ENCODE assay signal across 17 cellular contexts in the genomic region with DNA sequence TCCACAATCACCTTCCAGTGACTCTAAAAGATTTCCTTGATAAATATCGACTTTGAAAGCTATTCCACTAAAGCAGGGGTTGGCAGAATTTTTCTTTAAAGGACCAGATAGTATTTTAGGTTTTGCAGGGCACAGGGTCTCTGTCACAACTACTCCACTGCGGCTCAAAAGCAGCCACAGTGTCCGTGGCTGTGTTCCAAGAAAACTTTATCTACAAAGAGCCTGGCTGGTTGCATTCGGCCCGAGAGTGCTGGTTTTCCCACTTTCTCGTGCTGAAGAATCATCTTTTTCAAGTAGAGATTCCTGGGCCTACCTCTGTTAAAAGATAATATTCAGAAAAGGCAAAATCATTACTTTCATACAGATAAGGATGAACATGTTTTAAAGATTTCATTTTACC. TPM values are rescaled to one million over a fixed set of nuclear protein-coding genes. Genes with fewer than 3 reads are reported as not detected.
DNase-seq lines count a peak whose midpoint lies in the region; ATAC-seq and TF ChIP-seq lines count a peak whose summit lies in the region.
"Had no signal": no experiment of that assay in that cellular context is flagged by ENCODE, and none has a peak within 500 bp of the region (broad histone marks: within the 10 kb centered on the region; RNA-seq: fewer than 3 reads in every experiment).

No MANE protein-coding gene starts in this region.

- TF ChIP-seq POLR2A in thyroid gland (IDR thresholded peaks at IDR 0.05), result no peak

- TF ChIP-seq CTCF in Loucy (conservative IDR thresholded peaks at IDR 0.05; ENCODE audit: low read length) (no peak), thyroid gland (IDR thresholded peaks at IDR 0.05) (no peak), mammary epithelial cell (conservative IDR thresholded peaks at IDR 0.05 in 1 of 2, IDR thresholded peaks at IDR 0.05 in 1 of 2; ENCODE audit: extremely low read depth in 1 of 2, insufficient read depth in 1 of 2, low read depth in 1 of 2, low read length in 2 of 2) (no peak), hepatocyte (IDR thresholded peaks at IDR 0.05; ENCODE audit: poor library complexity) (no peak)

- H3K4me3 ChIP-seq in Jurkat, Clone E6-1 (ENCODE audit: low read length), result peak overlapping the region; percentile 55
- peak overlapping the region; percentile 92 for H3K4me3 ChIP-seq in Loucy (ENCODE audit: low read length, poor library complexity, severe bottlenecking)
- no peak overlapping the region for H3K4me3 ChIP-seq in thyroid gland (replicated peaks in 1 of 3)
- no peak overlapping the region for H3K4me3 ChIP-seq in mammary epithelial cell (replicated peaks in 1 of 3; ENCODE audit: insufficient read depth in 1 of 3, low read depth in 2 of 3, low read length in 3 of 3)
- H3K4me3 ChIP-seq in hepatocyte, result no peak overlapping the region

- WGBS in thyroid gland, 2 donors, result 21 to 24% methylated on average over 6 of the region's 6 CpGs
- 59% methylated on average over 6 of the region's 6 CpGs for WGBS in mammary epithelial cell (ENCODE audit: low coverage, missing lambda C conversion rate)
- 50% methylated on average over 6 of the region's 6 CpGs for WGBS in hepatocyte (ENCODE audit: low lambda C conversion rate, missing lambda C conversion rate)

- H3K9me2 ChIP-seq in Loucy (replicated peaks; ENCODE audit: low read depth, low read length), result no peaks in the 10 kb centered on the region
- H3K9me2 ChIP-seq in hepatocyte (replicated peaks; ENCODE audit: insufficient read depth), result no peaks in the 10 kb centered on the region

- no peak overlapping the region for H3K27ac ChIP-seq in thyroid gland
- no peak overlapping the region for H3K27ac ChIP-seq in mammary epithelial cell (ENCODE audit: insufficient read depth, low read depth, low read length)
- no peak overlapping the region for H3K27ac ChIP-seq in hepatocyte
- H3K27ac ChIP-seq: C4-2B had no signal

- dilution Hi-C loops in mammary epithelial cell (cut with HindIII; ENCODE audit: low sequenced_read_pairs), result no loop called here

- no peaks in the 10 kb centered on the region for H3F3A ChIP-seq in Loucy (ENCODE audit: low read depth)

- ATAC-seq in left lobe of liver, result peak; percentile 30

- DNase-seq in Jurkat, Clone E6-1 (ENCODE audit: low read depth, low spot score), result no peak
- no peak for DNase-seq in left lobe of liver (ENCODE audit: low spot score)
- DNase-seq in thyroid gland, result peak; percentile 8 to 11
- DNase-seq in D341Med (ENCODE audit: low spot score), result no peak
- DNase-seq in mammary epithelial cell, result no peak
- no peak for DNase-seq in hepatocyte (ENCODE audit: low spot score)
- DNase-seq: ACHN; Caco-2; CD4-positive, alpha-beta T cell; DMS153; DMS79; GDM1; H9 had no signal

- H3K4me1 ChIP-seq in Loucy (ENCODE audit: insufficient read depth, low read length, poor library complexity, severe bottlenecking) (peaks cover 64% of the 10 kb centered on the region), thyroid gland (peaks cover 0 to 5% of the 10 kb centered on the region in 2 donors), mammary epithelial cell (ENCODE audit: insufficient read depth, low read length) (no peaks in the 10 kb centered on the region), hepatocyte (ENCODE audit: insufficient read depth) (no peaks in the 10 kb centered on the region)
- H3K4me1 ChIP-seq: Caco-2 had no signal

- H2AFZ ChIP-seq in Loucy (ENCODE audit: low read length), result no peak overlapping the region
- H2AFZ ChIP-seq in mammary epithelial cell (ENCODE audit: low read depth, low read length), result no peak overlapping the region
- no peak overlapping the region for H2AFZ ChIP-seq in hepatocyte

- CTCF ChIA-PET in mammary epithelial cell (lab: Charles Lee; ENCODE audit: low non-redundant PET), result no interaction called here

- H3K9ac ChIP-seq in Loucy (ENCODE audit: low read depth, low read length, poor library complexity, severe bottlenecking), result peak overlapping the region; percentile 100
- H3K9ac ChIP-seq in mammary epithelial cell (ENCODE audit: insufficient read depth, low read length), result no peak overlapping the region

- H3K36me3 ChIP-seq in Loucy (ENCODE audit: insufficient read depth, low read length) (peaks cover 54% of the 10 kb centered on the region), thyroid gland (no peaks in the 10 kb centered on the region), mammary epithelial cell (ENCODE audit: insufficient read depth, low read length) (no peaks in the 10 kb centered on the region), hepatocyte (replicated peaks; ENCODE audit: insufficient read depth, low read depth) (no peaks in the 10 kb centered on the region)

- no TSS peak for BruUV-seq in mammary epithelial cell (replicated peaks; lab: Mats Ljungman, UMichigan)

- H3K27me3 ChIP-seq in Loucy (ENCODE audit: insufficient read depth, low read length, poor library complexity, severe bottlenecking) (peaks cover 19% of the 10 kb centered on the region), thyroid gland (no peaks in the 10 kb centered on the region), mammary epithelial cell (ENCODE audit: insufficient read depth, low read length) (peaks cover 11% of the 10 kb centered on the region), hepatocyte (no peaks in the 10 kb centered on the region)

- intact Hi-C loops in thyroid gland (cut with DNase I) (no loop called here), mammary epithelial cell (cut with micrococcal nuclease) (no loop called here)

- in situ Hi-C loops in mammary epithelial cell (cut with MboI; ENCODE audit: low sequenced_read_pairs in 2 of 2), result no loop called here

- H3K9me3 ChIP-seq in Loucy (ENCODE audit: insufficient read depth, low read depth, low read length) (no peaks in the 10 kb centered on the region), thyroid gland (no peaks in the 10 kb centered on the region), mammary epithelial cell (replicated peaks; ENCODE audit: insufficient read depth, low read length) (no peaks in the 10 kb centered on the region), hepatocyte (ENCODE audit: low read depth) (no peaks in the 10 kb centered on the region)
- H3K9me3 ChIP-seq: Caco-2 had no signal

- H3K4me2 ChIP-seq in Loucy (ENCODE audit: low read depth, low read length, poor library complexity, severe bottlenecking) (peak overlapping the region; percentile 85), mammary epithelial cell (ENCODE audit: insufficient read depth, low read depth, low read length) (no peak overlapping the region), hepatocyte (no peak overlapping the region)

- H4K20me1 ChIP-seq in Loucy (ENCODE audit: insufficient read depth, low read length, poor library complexity, severe bottlenecking) (peaks cover 5% of the 10 kb centered on the region), mammary epithelial cell (ENCODE audit: insufficient read depth, low read length) (no peaks in the 10 kb centered on the region), hepatocyte (ENCODE audit: insufficient read depth, poor library complexity, severe bottlenecking) (no peaks in the 10 kb centered on the region)

- peaks cover 100% of the 10 kb centered on the region for H3K79me2 ChIP-seq in Loucy (ENCODE audit: insufficient read depth, low read length)
- no peaks in the 10 kb centered on the region for H3K79me2 ChIP-seq in mammary epithelial cell (ENCODE audit: insufficient read depth, low read length)
- H3K79me2 ChIP-seq in hepatocyte, result no peaks in the 10 kb centered on the region

RNA-seq across cellular contexts. Expression of gene TSPAN7, which starts 55.6 kb away (rescaled TPM):
- polyA plus RNA-seq in Jurkat, Clone E6-1 (2012; ENCODE audit: insufficient read depth, insufficient read length), result 506 TPM
- total RNA-seq in left lobe of liver (8.1 TPM), thyroid gland (10 to 100 TPM; 38.1 to 66.2 (median 55.2) TPM), mammary epithelial cell (under 1 TPM; 0.50 to 0.59 TPM), hepatocyte (12.3 and 12.4 TPM in 2 replicates)
- polyA plus RNA-seq in mammary epithelial cell (0.40 TPM), hepatocyte (17.2 and 23.2 TPM in 2 replicates)
- not detected for polyA minus RNA-seq in mammary epithelial cell
- total RNA-seq: HT-29 had no signal
- polyA plus RNA-seq: BJ had no signal

Comparison
In these comparisons a context has a peak if more than half of its experiments do, and no peak if none do; other contexts are left out.
1. DNase-seq: peak in thyroid gland (2 of 2); none in Jurkat, Clone E6-1 (single experiment), left lobe of liver (single experiment), D341Med (single experiment), mammary epithelial cell (single experiment) and hepatocyte (single experiment).
2. H3K4me3 ChIP-seq: peak in Jurkat, Clone E6-1 (single experiment) and Loucy (single experiment); none in thyroid gland (0 of 3), mammary epithelial cell (0 of 3) and hepatocyte (single experiment).